1 cellular context compared by ENCODE assay signal in genomic region chrX:86154586-86154985, GRCh38.
TF ChIP-seq lines count a peak whose summit lies in the region.

No MANE protein-coding gene starts in this region.

TF ChIP-seq in HepG2, 621 proteins besides CTCF, POLR2A, EP300 and RAD21:
- TF ChIP-seq ZNF512 (CRISPR knock-in tag; IDR thresholded peaks at IDR 0.05) = no peak
- TF ChIP-seq ZNF530 (CRISPR knock-in tag; IDR thresholded peaks at IDR 0.05; ENCODE audit: low read depth) = no peak
- TF ChIP-seq, protein P1, sequence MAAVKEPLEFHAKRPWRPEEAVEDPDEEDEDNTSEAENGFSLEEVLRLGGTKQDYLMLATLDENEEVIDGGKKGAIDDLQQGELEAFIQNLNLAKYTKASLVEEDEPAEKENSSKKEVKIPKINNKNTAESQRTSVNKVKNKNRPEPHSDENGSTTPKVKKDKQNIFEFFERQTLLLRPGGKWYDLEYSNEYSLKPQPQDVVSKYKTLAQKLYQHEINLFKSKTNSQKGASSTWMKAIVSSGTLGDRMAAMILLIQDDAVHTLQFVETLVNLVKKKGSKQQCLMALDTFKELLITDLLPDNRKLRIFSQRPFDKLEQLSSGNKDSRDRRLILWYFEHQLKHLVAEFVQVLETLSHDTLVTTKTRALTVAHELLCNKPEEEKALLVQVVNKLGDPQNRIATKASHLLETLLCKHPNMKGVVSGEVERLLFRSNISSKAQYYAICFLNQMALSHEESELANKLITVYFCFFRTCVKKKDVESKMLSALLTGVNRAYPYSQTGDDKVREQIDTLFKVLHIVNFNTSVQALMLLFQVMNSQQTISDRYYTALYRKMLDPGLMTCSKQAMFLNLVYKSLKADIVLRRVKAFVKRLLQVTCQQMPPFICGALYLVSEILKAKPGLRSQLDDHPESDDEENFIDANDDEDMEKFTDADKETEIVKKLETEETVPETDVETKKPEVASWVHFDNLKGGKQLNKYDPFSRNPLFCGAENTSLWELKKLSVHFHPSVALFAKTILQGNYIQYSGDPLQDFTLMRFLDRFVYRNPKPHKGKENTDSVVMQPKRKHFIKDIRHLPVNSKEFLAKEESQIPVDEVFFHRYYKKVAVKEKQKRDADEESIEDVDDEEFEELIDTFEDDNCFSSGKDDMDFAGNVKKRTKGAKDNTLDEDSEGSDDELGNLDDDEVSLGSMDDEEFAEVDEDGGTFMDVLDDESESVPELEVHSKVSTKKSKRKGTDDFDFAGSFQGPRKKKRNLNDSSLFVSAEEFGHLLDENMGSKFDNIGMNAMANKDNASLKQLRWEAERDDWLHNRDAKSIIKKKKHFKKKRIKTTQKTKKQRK (IDR thresholded peaks at IDR 0.05; ENCODE audit: low read length) = no peak
- TF ChIP-seq NR2F2 (IDR thresholded peaks at IDR 0.05; ENCODE audit: borderline replicate concordance, low read depth) = no peak
- no peak for TF ChIP-seq PREB (CRISPR knock-in tag; IDR thresholded peaks at IDR 0.05)
- no peak for TF ChIP-seq ZNF503 (CRISPR knock-in tag; IDR thresholded peaks at IDR 0.05)
- no peak for TF ChIP-seq JUN (CRISPR knock-in tag; IDR thresholded peaks at IDR 0.05)
- TF ChIP-seq SOX5 (CRISPR knock-in tag; IDR thresholded peaks at IDR 0.05; ENCODE audit: borderline replicate concordance) = no peak
- TF ChIP-seq SOX13 (IDR thresholded peaks at IDR 0.05) = no peak
- no peak for TF ChIP-seq SOX13 (CRISPR knock-in tag; conservative IDR thresholded peaks at IDR 0.05 in 1 of 2, IDR thresholded peaks at IDR 0.05 in 1 of 2)
- TF ChIP-seq ZFP91 (CRISPR knock-in tag; IDR thresholded peaks at IDR 0.05; ENCODE audit: borderline replicate concordance) = no peak
- no peak for TF ChIP-seq CEBPG (CRISPR knock-in tag; IDR thresholded peaks at IDR 0.05)
- TF ChIP-seq, protein P2, sequence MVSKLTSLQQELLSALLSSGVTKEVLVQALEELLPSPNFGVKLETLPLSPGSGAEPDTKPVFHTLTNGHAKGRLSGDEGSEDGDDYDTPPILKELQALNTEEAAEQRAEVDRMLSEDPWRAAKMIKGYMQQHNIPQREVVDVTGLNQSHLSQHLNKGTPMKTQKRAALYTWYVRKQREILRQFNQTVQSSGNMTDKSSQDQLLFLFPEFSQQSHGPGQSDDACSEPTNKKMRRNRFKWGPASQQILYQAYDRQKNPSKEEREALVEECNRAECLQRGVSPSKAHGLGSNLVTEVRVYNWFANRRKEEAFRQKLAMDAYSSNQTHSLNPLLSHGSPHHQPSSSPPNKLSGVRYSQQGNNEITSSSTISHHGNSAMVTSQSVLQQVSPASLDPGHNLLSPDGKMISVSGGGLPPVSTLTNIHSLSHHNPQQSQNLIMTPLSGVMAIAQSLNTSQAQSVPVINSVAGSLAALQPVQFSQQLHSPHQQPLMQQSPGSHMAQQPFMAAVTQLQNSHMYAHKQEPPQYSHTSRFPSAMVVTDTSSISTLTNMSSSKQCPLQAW (CRISPR knock-in tag; IDR thresholded peaks at IDR 0.05) = no peak
- no peak for TF ChIP-seq THYN1 (CRISPR knock-in tag; IDR thresholded peaks at IDR 0.05; ENCODE audit: borderline replicate concordance, low read depth)
- TF ChIP-seq ZNF772 (CRISPR knock-in tag; IDR thresholded peaks at IDR 0.05) = no peak
- no peak for TF ChIP-seq TBX3 (IDR thresholded peaks at IDR 0.05; ENCODE audit: borderline replicate concordance)
- no peak for TF ChIP-seq DR1 (CRISPR knock-in tag; IDR thresholded peaks at IDR 0.05)
